30 cellular contexts compared by ENCODE assay signal in the genomic region with DNA sequence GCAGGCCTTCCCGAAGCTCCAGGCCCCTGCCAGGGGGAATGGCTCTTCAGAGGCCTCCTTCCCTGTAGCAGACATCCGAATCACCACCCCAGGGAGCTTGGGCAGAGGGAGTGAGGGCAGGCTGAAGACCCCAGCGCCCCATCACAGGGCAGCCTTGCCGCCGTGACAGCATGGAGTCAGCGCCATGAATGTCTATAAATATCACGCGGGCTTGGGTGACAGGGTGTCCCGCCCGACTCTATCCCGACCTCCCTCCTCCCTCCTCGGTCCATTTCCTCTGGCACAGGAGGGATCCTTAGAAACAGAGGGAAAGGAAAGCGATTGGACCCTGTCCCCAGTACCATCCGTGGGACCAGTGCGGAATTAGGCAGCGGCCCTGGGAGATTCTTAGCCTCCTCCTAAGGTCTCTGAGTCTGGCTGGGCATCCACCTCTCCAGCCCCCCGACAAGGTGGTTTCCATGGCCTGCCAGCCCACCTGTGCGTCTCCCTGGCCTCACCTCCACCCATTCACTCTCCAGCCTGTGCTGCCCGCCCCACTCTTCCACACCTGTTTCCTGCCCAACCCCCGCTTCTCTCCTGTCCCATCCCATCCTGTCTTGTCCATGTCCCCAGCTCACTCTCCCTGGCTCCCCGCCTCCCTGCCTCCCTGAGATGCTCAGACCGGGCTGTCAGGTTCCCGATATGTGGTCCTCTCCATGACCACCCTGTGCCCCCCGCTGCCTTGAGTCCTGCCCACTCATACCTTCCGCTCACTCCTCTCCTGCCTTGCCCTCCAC. TPM values are rescaled to one million over a fixed set of nuclear protein-coding genes. Genes with fewer than 3 reads are reported as not detected.
DNase-seq lines count a peak whose midpoint lies in the region; ATAC-seq and TF ChIP-seq lines count a peak whose summit lies in the region.
"Had no signal": no experiment of that assay in that cellular context is flagged by ENCODE, and none has a peak within 500 bp of the region (broad histone marks: within the 10 kb centered on the region; RNA-seq: fewer than 3 reads in every experiment).

No MANE protein-coding gene starts in this region.

- H4K20me1 ChIP-seq in neural progenitor cell (ENCODE audit: low read depth): no peaks in the 10 kb centered on the region

- H2AFZ ChIP-seq in neural progenitor cell (replicated peaks): no peak overlapping the region

- no peaks in the 10 kb centered on the region for H3K36me3 Mint-ChIP-seq in WTC11
- no peaks in the 10 kb centered on the region for H3K36me3 Mint-ChIP-seq in neural progenitor cell
- H3K36me3 Mint-ChIP-seq: CD4-positive, CD25-positive, alpha-beta regulatory T cell; natural killer cell had no signal

- intact Hi-C loops in Right ventricle myocardium inferior (cut with DNase I) (loop anchor here (5.0 kb wide), 1 partner anchor 44 kb away; the partner anchor contains the start of gene RABEP2), cardiac septum (cut with DNase I) (loop anchor here (5.0 kb wide), 1 partner anchor 39 kb away; no protein-coding TSS in a partner anchor)

- no peak overlapping the region for H3K4me2 ChIP-seq in neural progenitor cell

- H3K9me3 ChIP-seq in neural progenitor cell (ENCODE audit: low read depth): no peaks in the 10 kb centered on the region
- H3K9me3 ChIP-seq: right lobe of liver, thoracic aorta had no signal

- H3K4me1 Mint-ChIP-seq in WTC11 (peaks cover 31% of the 10 kb centered on the region), neural progenitor cell (peaks cover 40% of the 10 kb centered on the region)

- H3K79me2 ChIP-seq in neural progenitor cell (ENCODE audit: low read depth): peaks cover 10% of the 10 kb centered on the region

- no peak for TF ChIP-seq CTCF in WTC11 (IDR thresholded peaks at IDR 0.05)
- TF ChIP-seq CTCF in neural progenitor cell (IDR thresholded peaks at IDR 0.05): no peak

- CTCF ChIA-PET in WTC11 (lab: Charles Lee): interaction anchor here (1.0 to 1.8 kb wide), 8 partner anchors 9 to 94 kb away, joined by 3 to 18 read pairs (median 6); partner anchors contain the start of genes NFATC2IP and SH2B1

- no peak overlapping the region for H3K9ac ChIP-seq in neural progenitor cell

- H3K27me3 Mint-ChIP-seq in WTC11 (ENCODE audit: low read depth) (peaks cover 28% of the 10 kb centered on the region), neural progenitor cell (ENCODE audit: insufficient read depth, low read depth) (peaks cover 10% of the 10 kb centered on the region)

- H3K27ac ChIP-seq in neural progenitor cell: no peak overlapping the region
- H3K27ac ChIP-seq: brain microvascular endothelial cell, epithelial cell of prostate, HL-60, right lobe of liver, thoracic aorta had no signal

- peaks cover 5% of the 10 kb centered on the region for H3K27me3 ChIP-seq in neural progenitor cell
- H3K27me3 ChIP-seq: brain microvascular endothelial cell, right lobe of liver had no signal

- H3K9me3 Mint-ChIP-seq in WTC11: no peaks in the 10 kb centered on the region
- no peaks in the 10 kb centered on the region for H3K9me3 Mint-ChIP-seq in neural progenitor cell
- H3K9me3 Mint-ChIP-seq: activated naive CD4-positive, alpha-beta T cell treated with anti-CD3 and anti-CD28 coated beads for 36 hours; CD4-positive, CD25-positive, alpha-beta regulatory T cell; natural killer cell; stimulated activated naive CD8-positive, alpha-beta T cell treated with anti-CD3 and anti-CD28 coated beads, Interleukin-15, Interleukin-2, amounts not matched to agents 100 ng/mL and 50 ng/mL, for 24 hours had no signal

- no peak for ATAC-seq in Right ventricle myocardium inferior
- no peak for ATAC-seq in WTC11
- no peak for ATAC-seq in GM19351 (IDR thresholded peaks at IDR 0.05; ENCODE audit: unreplicated experiment)
- no peak for ATAC-seq in HG02642 (IDR thresholded peaks at IDR 0.05; ENCODE audit: poor library complexity, unreplicated experiment)
- ATAC-seq: natural killer cell, Panc1, right lobe of liver had no signal

- H3K27ac Mint-ChIP-seq in WTC11: peak overlapping the region; percentile 29; the same call in 1 of the 2 replicates
- H3K27ac Mint-ChIP-seq in neural progenitor cell: peak overlapping the region; percentile 24
- H3K27ac Mint-ChIP-seq: activated naive CD4-positive, alpha-beta T cell treated with anti-CD3 and anti-CD28 coated beads for 36 hours; CD4-positive, CD25-positive, alpha-beta regulatory T cell; natural killer cell; stimulated activated naive CD8-positive, alpha-beta T cell treated with anti-CD3 and anti-CD28 coated beads, Interleukin-15, Interleukin-2, amounts not matched to agents 100 ng/mL and 50 ng/mL, for 24 hours had no signal

- H3K4me3 Mint-ChIP-seq in WTC11: no peak overlapping the region; the same call in 1 of the 2 replicates
- H3K4me3 Mint-ChIP-seq in neural progenitor cell: no peak overlapping the region
- H3K4me3 Mint-ChIP-seq: activated naive CD4-positive, alpha-beta T cell treated with anti-CD3 and anti-CD28 coated beads for 36 hours; natural killer cell; stimulated activated naive CD8-positive, alpha-beta T cell treated with anti-CD3 and anti-CD28 coated beads, Interleukin-15, Interleukin-2, amounts not matched to agents 100 ng/mL and 50 ng/mL, for 24 hours had no signal

- peak; percentile 46 for DNase-seq in Right ventricle myocardium inferior (ENCODE audit: missing footprints)
- no peak for DNase-seq in cardiac septum (ENCODE audit: low spot score)
- DNase-seq in WTC11 (ENCODE audit: low spot score): no peak
- DNase-seq in neural progenitor cell (ENCODE audit: low spot score): no peak
- no peak for DNase-seq in stimulated activated CD4-positive, alpha-beta T cell treated with anti-CD3 and anti-CD28 coated beads, Interleukin-4, amount 100 ng/mL, for 24 hours
- DNase-seq in activated CD4-positive, alpha-beta T cell treated with anti-CD3 and anti-CD28 coated beads, Interleukin-2, amount 50 U/mL, for 1 hour: no peak
- DNase-seq: activated naive CD4-positive, alpha-beta T cell treated with anti-CD3 and anti-CD28 coated beads for 36 hours; amniotic stem cell; brain microvascular endothelial cell; CD4-positive, CD25-positive, alpha-beta regulatory T cell; effector CD8-positive, alpha-beta T cell; glutamatergic neuron; kidney; natural killer cell; NCI-H1694; NCI-H2171; NCI-H526; right lobe of liver; SIG-M5; stimulated activated CD4-positive, alpha-beta T cell treated with anti-CD3 and anti-CD28 coated beads, Interleukin-15, amount 100 ng/mL, for 24 hours; SW 1271; T-helper 9 cell had no signal

- no peaks in the 10 kb centered on the region for H3K36me3 ChIP-seq in neural progenitor cell
- H3K36me3 ChIP-seq: brain microvascular endothelial cell, right lobe of liver, thoracic aorta had no signal

- H3K4me1 ChIP-seq in neural progenitor cell: peaks cover 18% of the 10 kb centered on the region

- POLR2A ChIA-PET in WTC11 (lab: Charles Lee): no interaction called here

- H3F3A ChIP-seq in neural progenitor cell (ENCODE audit: low read depth): peaks cover 23% of the 10 kb centered on the region

- no peak overlapping the region for H3K4me3 ChIP-seq in neural progenitor cell
- H3K4me3 ChIP-seq: right lobe of liver, thoracic aorta had no signal

TF ChIP-seq in WTC11, 78 proteins besides CTCF, POLR2A, EP300 and RAD21 (continues in another document):
- TF ChIP-seq ZNF232 (CRISPR knock-in tag; IDR thresholded peaks at IDR 0.05): no peak
- TF ChIP-seq OVOL2 (CRISPR knock-in tag; IDR thresholded peaks at IDR 0.05; ENCODE audit: borderline replicate concordance): no peak
- no peak for TF ChIP-seq ERG (CRISPR knock-in tag; IDR thresholded peaks at IDR 0.05)
- TF ChIP-seq, protein P1, sequence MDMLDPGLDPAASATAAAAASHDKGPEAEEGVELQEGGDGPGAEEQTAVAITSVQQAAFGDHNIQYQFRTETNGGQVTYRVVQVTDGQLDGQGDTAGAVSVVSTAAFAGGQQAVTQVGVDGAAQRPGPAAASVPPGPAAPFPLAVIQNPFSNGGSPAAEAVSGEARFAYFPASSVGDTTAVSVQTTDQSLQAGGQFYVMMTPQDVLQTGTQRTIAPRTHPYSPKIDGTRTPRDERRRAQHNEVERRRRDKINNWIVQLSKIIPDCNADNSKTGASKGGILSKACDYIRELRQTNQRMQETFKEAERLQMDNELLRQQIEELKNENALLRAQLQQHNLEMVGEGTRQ (CRISPR knock-in tag; IDR thresholded peaks at IDR 0.05): no peak
- no peak for TF ChIP-seq NR2C2 (CRISPR knock-in tag; IDR thresholded peaks at IDR 0.05)
- no peak for TF ChIP-seq ZBTB21 (CRISPR knock-in tag; IDR thresholded peaks at IDR 0.05; ENCODE audit: borderline replicate concordance)
- TF ChIP-seq ZNF219 (CRISPR knock-in tag; IDR thresholded peaks at IDR 0.05; ENCODE audit: borderline replicate concordance): no peak

RNA-seq across cellular contexts. Expression of gene ATP2A1, which starts 5.1 kb away (rescaled TPM):
- total RNA-seq in Right ventricle myocardium inferior (0.11 TPM), cardiac septum (0.54 TPM), WTC11 (2021) (4.7 to 6.4 TPM (median 5.6 TPM) in 3 replicates), neural progenitor cell (ENCODE audit: low replicate concordance) (1.6 and 8.2 TPM in 2 replicates)

RNA-seq across cellular contexts. Expression of gene SH2B1, which starts 19.8 kb away (rescaled TPM):
- total RNA-seq in Right ventricle myocardium inferior: 41.3 TPM
- 46.3 TPM for total RNA-seq in cardiac septum
- total RNA-seq in WTC11 (2021): 51.6 to 55.3 TPM (median 53.1 TPM) in 3 replicates
- total RNA-seq in neural progenitor cell (ENCODE audit: low replicate concordance): 12.4 and 30.6 TPM in 2 replicates

RNA-seq across cellular contexts. Expression of gene TUFM, which starts 37.3 kb away (rescaled TPM):
- total RNA-seq in Right ventricle myocardium inferior (252 TPM), cardiac septum (184 TPM), WTC11 (2021) (233 to 296 TPM (median 252 TPM) in 3 replicates), neural progenitor cell (ENCODE audit: low replicate concordance) (74.0 and 131 TPM in 2 replicates)

RNA-seq across cellular contexts. Expression of gene RABEP2, which starts 41.6 kb away (rescaled TPM):
- total RNA-seq in Right ventricle myocardium inferior: 22.3 TPM
- 14.3 TPM for total RNA-seq in cardiac septum
- 16.5 to 24.0 TPM (median 22.6 TPM) in 3 replicates for total RNA-seq in WTC11 (2021)
- 9.1 and 22.0 TPM in 2 replicates for total RNA-seq in neural progenitor cell (ENCODE audit: low replicate concordance)

RNA-seq across cellular contexts. Expression of gene CD19, which starts 48.4 kb away (rescaled TPM):
- not detected for total RNA-seq in Right ventricle myocardium inferior
- total RNA-seq in cardiac septum: not detected
- total RNA-seq in WTC11 (2021): 0.90 to 2.5 TPM (median 2.5 TPM) in 3 replicates
- total RNA-seq in neural progenitor cell (ENCODE audit: low replicate concordance): 0.15 TPM in 1 of 2 replicates, not detected in the other
- total RNA-seq: LHCN-M2, thoracic aorta had no signal
